ENCODE assay signal across 7 cellular contexts in genomic region chr9:114738581-114739316, GRCh38. TPM values are rescaled to one million over a fixed set of nuclear protein-coding genes. Genes with fewer than 3 reads are reported as not detected.
DNase-seq lines count a peak whose midpoint lies in the region; ATAC-seq and TF ChIP-seq lines count a peak whose summit lies in the region.

No MANE protein-coding gene starts in this region.

- no peaks in the 10 kb centered on the region for H3K27me3 ChIP-seq in PC-9 (ENCODE audit: insufficient read depth, low read depth)
- no peaks in the 10 kb centered on the region for H3K27me3 ChIP-seq in naive thymus-derived CD4-positive, alpha-beta T cell (ENCODE audit: control insufficient read depth in 2 of 2, insufficient read depth in 2 of 2, low read length in 2 of 2)

- H3K4me2 ChIP-seq in PC-9 = no peak overlapping the region

- H3K4me3 Mint-ChIP-seq in naive thymus-derived CD4-positive, alpha-beta T cell = peak overlapping the region in 4 of 10 donors; percentile 39 to 77 (median 52)
- peak overlapping the region in 1 of 2 donors; percentile 61 for H3K4me3 Mint-ChIP-seq in stimulated activated naive CD8-positive, alpha-beta T cell treated with anti-CD3 and anti-CD28 coated beads, Interleukin-15, amount 100 ng/mL, for 72 hours

- ATAC-seq in naive thymus-derived CD4-positive, alpha-beta T cell = peak; percentile 97
- ATAC-seq in stimulated activated naive CD8-positive, alpha-beta T cell treated with anti-CD3 and anti-CD28 coated beads, Interleukin-15, amount 100 ng/mL, for 72 hours = peak; percentile 72

- intact Hi-C loops in PC-9 (cut with micrococcal nuclease; ENCODE audit: unreplicated experiment) = loop anchor here (1.0 to 5.0 kb wide), 6 partner anchors 56 to 1924 kb away; partner anchors contain the start of gene TEX48
- intact Hi-C loops in naive thymus-derived CD4-positive, alpha-beta T cell (cut with micrococcal nuclease) = loop anchor here (1.0 to 5.0 kb wide), 11 partner anchors 19 to 1924 kb away; no protein-coding TSS in a partner anchor

- peaks cover 0 to 10% (median 0%) of the 10 kb centered on the region in 11 donors for H3K9me3 Mint-ChIP-seq in naive thymus-derived CD4-positive, alpha-beta T cell
- H3K9me3 Mint-ChIP-seq in stimulated activated naive CD8-positive, alpha-beta T cell treated with anti-CD3 and anti-CD28 coated beads, Interleukin-15, amount 100 ng/mL, for 72 hours = peaks cover 0 to 7% of the 10 kb centered on the region in 2 donors

- H2AFZ ChIP-seq in PC-9 = no peak overlapping the region

- H3K27ac ChIP-seq in PC-9 = no peak overlapping the region
- H3K27ac ChIP-seq in naive thymus-derived CD4-positive, alpha-beta T cell (ENCODE audit: low read depth, low read length) = no peak overlapping the region

- H3K4me3 ChIP-seq in PC-9 (no peak overlapping the region), epithelial cell of proximal tubule (ENCODE audit: low read depth, low read length) (no peak overlapping the region)
- no peak overlapping the region for H3K4me3 ChIP-seq in naive thymus-derived CD4-positive, alpha-beta T cell (ENCODE audit: low read length)

- peak; percentile 66 for DNase-seq in GM13977 (ENCODE audit: low spot score)
- peak in 52 of 76 experiments; percentile 1 to 68 (median 22) for DNase-seq in HUDEP-2 (lab: John Stamatoyannopoulos, UW; ENCODE audit: unreplicated experiment in 76 of 76)
- peak; percentile 68 to 69 for DNase-seq in PC-9
- DNase-seq in activated T-cell treated with anti-CD3 and anti-CD28 coated beads for 4 hours = peak; percentile 68
- peak; percentile 42 for DNase-seq in epithelial cell of proximal tubule (ENCODE audit: low read depth)
- peak; percentile 41 to 81 (median 70) for DNase-seq in naive thymus-derived CD4-positive, alpha-beta T cell
- peak; percentile 70 to 77 for DNase-seq in stimulated activated naive CD8-positive, alpha-beta T cell treated with anti-CD3 and anti-CD28 coated beads, Interleukin-15, amount 100 ng/mL, for 72 hours

- no TSS peak for BruUV-seq in PC-9 (replicated peaks; lab: Mats Ljungman, UMichigan)

- H3F3A ChIP-seq in PC-9 (ENCODE audit: insufficient read depth, low read depth) = no peaks in the 10 kb centered on the region

- H3K36me3 Mint-ChIP-seq in naive thymus-derived CD4-positive, alpha-beta T cell = peaks cover 0 to 38% (median 0%) of the 10 kb centered on the region in 5 donors

- no peaks in the 10 kb centered on the region for H3K36me3 ChIP-seq in PC-9 (ENCODE audit: low read depth)
- H3K36me3 ChIP-seq in naive thymus-derived CD4-positive, alpha-beta T cell (ENCODE audit: control insufficient read depth in 2 of 3, insufficient read depth in 3 of 3, low read length in 3 of 3) = no peaks in the 10 kb centered on the region

- TF ChIP-seq CTCF in GM13977 (IDR thresholded peaks at IDR 0.05; ENCODE audit: extremely low read depth, insufficient read depth, missing control alignments) = peak; percentile 77
- TF ChIP-seq CTCF in PC-9 (conservative IDR thresholded peaks at IDR 0.05) = peak; percentile 92
- TF ChIP-seq CTCF in epithelial cell of proximal tubule (conservative IDR thresholded peaks at IDR 0.05; ENCODE audit: low read depth, low read length) = peak; percentile 92

- H3K27ac Mint-ChIP-seq in naive thymus-derived CD4-positive, alpha-beta T cell = peak overlapping the region in 8 of 9 donors; percentile 26 to 88 (median 74)
- peak overlapping the region; percentile 93 to 98 for H3K27ac Mint-ChIP-seq in stimulated activated naive CD8-positive, alpha-beta T cell treated with anti-CD3 and anti-CD28 coated beads, Interleukin-15, amount 100 ng/mL, for 72 hours

- no peaks in the 10 kb centered on the region for H3K9me3 ChIP-seq in PC-9 (ENCODE audit: insufficient read depth, low read depth)
- H3K9me3 ChIP-seq in naive thymus-derived CD4-positive, alpha-beta T cell (ENCODE audit: control insufficient read depth in 2 of 3, low read length in 3 of 3) = no peaks in the 10 kb centered on the region

- peaks cover 19% of the 10 kb centered on the region for H3K4me1 ChIP-seq in PC-9 (replicated peaks; ENCODE audit: insufficient read depth)
- peaks cover 30 to 34% of the 10 kb centered on the region in 2 donors for H3K4me1 ChIP-seq in naive thymus-derived CD4-positive, alpha-beta T cell (ENCODE audit: control insufficient read depth in 2 of 2, insufficient read depth in 2 of 2, low read length in 2 of 2)

- H3K27me3 Mint-ChIP-seq in naive thymus-derived CD4-positive, alpha-beta T cell = peaks cover 0 to 2% (median 0%) of the 10 kb centered on the region in 5 donors
- no peaks in the 10 kb centered on the region for H3K27me3 Mint-ChIP-seq in stimulated activated naive CD8-positive, alpha-beta T cell treated with anti-CD3 and anti-CD28 coated beads, Interleukin-15, amount 100 ng/mL, for 72 hours

- CTCF ChIA-PET in PC-9 (lab: Charles Lee) = interaction anchor here (1.1 to 1.5 kb wide), 3 partner anchors 168 to 172 kb away, joined by 4 to 5 read pairs (median 5); no protein-coding TSS in a partner anchor
- CTCF ChIA-PET in naive thymus-derived CD4-positive, alpha-beta T cell (lab: Charles Lee) = interaction anchor here (0.6 to 12.6 kb wide), 18 partner anchors 15 to 353 kb away, joined by 3 to 151 read pairs (median 4); partner anchors contain the start of gene TEX48

- POLR2A ChIA-PET in PC-9 (lab: Charles Lee; ENCODE audit: unreplicated experiment) = no interaction called here
- POLR2A ChIA-PET in naive thymus-derived CD4-positive, alpha-beta T cell (lab: Charles Lee) = interaction anchor here (0.6 kb wide), 1 partner anchor 276 kb away, joined by 4 read pairs; no protein-coding TSS in a partner anchor

- no peaks in the 10 kb centered on the region for H3K79me2 ChIP-seq in PC-9 (ENCODE audit: low read depth)

- in situ Hi-C loops in GM13977 (cut with MboI; ENCODE audit: low pct_unique_long_range_greater_than_20kb, low sequenced_read_pairs, unreplicated experiment) = no loop called here

- H4K20me1 ChIP-seq in PC-9 (ENCODE audit: insufficient read depth) = no peaks in the 10 kb centered on the region; the same call in 1 of the 2 replicates

- peaks cover 14 to 70% (median 33%) of the 10 kb centered on the region in 7 donors for H3K4me1 Mint-ChIP-seq in naive thymus-derived CD4-positive, alpha-beta T cell
- peaks cover 65% of the 10 kb centered on the region for H3K4me1 Mint-ChIP-seq in stimulated activated naive CD8-positive, alpha-beta T cell treated with anti-CD3 and anti-CD28 coated beads, Interleukin-15, amount 100 ng/mL, for 72 hours

- peaks cover 4% of the 10 kb centered on the region; the same call in 1 of the 2 replicates for H3K9me2 ChIP-seq in PC-9 (ENCODE audit: insufficient read depth)

RNA-seq across cellular contexts. Expression of gene TEX48, which starts 56.8 kb away (rescaled TPM):
- total RNA-seq in PC-9 (2021) (not detected in 2 replicates), epithelial cell of proximal tubule (not detected in 2 replicates)
- total RNA-seq in naive thymus-derived CD4-positive, alpha-beta T cell = under 1 TPM in 1 of 5 experiments, not detected in 4; 0.85 TPM
- not detected for polyA plus RNA-seq in naive thymus-derived CD4-positive, alpha-beta T cell

Comparison
In these comparisons a context has a peak if more than half of its experiments do, and no peak if none do; other contexts are left out.
1. DNase-seq: peak in every context shown above with its lines; median percentile 74 in stimulated activated naive CD8-positive, alpha-beta T cell treated with anti-CD3 and anti-CD28 coated beads, Interleukin-15, amount 100 ng/mL, for 72 hours; 70 in naive thymus-derived CD4-positive, alpha-beta T cell; 68 in PC-9; 68 in activated T-cell treated with anti-CD3 and anti-CD28 coated beads for 4 hours; 66 in GM13977; 42 in epithelial cell of proximal tubule; 22 in HUDEP-2.